In genomic region chr3:196640501-196640968, GRCh38 we compare ENCODE assay signal across 9 cellular contexts. TPM values are rescaled to one million over a fixed set of nuclear protein-coding genes. Genes with fewer than 3 reads are reported as not detected.
DNase-seq lines count a peak whose midpoint lies in the region; ATAC-seq, FAIRE-seq and TF ChIP-seq lines count a peak whose summit lies in the region.
"Had no signal": no experiment of that assay in that cellular context is flagged by ENCODE, and none has a peak within 500 bp of the region (broad histone marks: within the 10 kb centered on the region; RNA-seq: fewer than 3 reads in every experiment).

No MANE protein-coding gene starts in this region.

- ATAC-seq in HepG2, result no peak
- no peak for ATAC-seq in HG03135 (IDR thresholded peaks at IDR 0.05; ENCODE audit: unreplicated experiment)

- H4K20me1 ChIP-seq in HepG2 (ENCODE audit: insufficient read depth, low read length), result no peaks in the 10 kb centered on the region

- FAIRE-seq in HepG2 (lab: Jason Lieb, UNC) (no peak), H54 (lab: Jason Lieb, UNC) (no peak)

- intact Hi-C loops in HepG2 (cut with micrococcal nuclease; ENCODE audit: unreplicated experiment), result no loop called here
- intact Hi-C loops in uterus (cut with DNase I; ENCODE audit: low total_unique reads), result no loop called here

- peak overlapping the region in 1 of 2 donors; percentile 40 for H3K9ac ChIP-seq in liver (ENCODE audit: low read depth in 1 of 2, low read length in 2 of 2)
- H3K9ac ChIP-seq in HepG2 (ENCODE audit: insufficient read depth, low read depth, low read length), result no peak overlapping the region

- no peak overlapping the region for H2AFZ ChIP-seq in HepG2 (ENCODE audit: low read length)

- CTCF ChIA-PET in HepG2 (lab: Yijun Ruan, JAX; ENCODE audit: low intra/inter-chr PET ratio, low total read pairs), result no interaction called here

- H3K4me2 ChIP-seq in HepG2 (ENCODE audit: low read depth, low read length), result no peak overlapping the region

- peak overlapping the region; percentile 9 to 68 for H3K27ac ChIP-seq in liver (ENCODE audit: low read depth in 1 of 2, low read length in 2 of 2)
- no peak overlapping the region for H3K27ac ChIP-seq in HepG2 (ENCODE audit: extremely low read length, insufficient read depth, low read length)
- peak overlapping the region; percentile 53 for H3K27ac ChIP-seq in layer of hippocampus (ENCODE audit: low read depth, low read length)
- peak overlapping the region; percentile 52 to 55 for H3K27ac ChIP-seq in uterus

- DNase-seq in HepG2 (ENCODE audit: low spot score) (no peak), uterus (no peak), H54 (ENCODE audit: insufficient read length, low spot score) (no peak), middle frontal gyrus (ENCODE audit: extremely low spot score, low spot score) (no peak)
- DNase-seq in activated T-cell treated with anti-CD3 and anti-CD28 coated beads, Interleukin-2, amount 50 U/mL, for 48 hours, result peak; percentile 57 to 59

- H3K4me1 ChIP-seq in liver (ENCODE audit: control insufficient read depth in 4 of 4, insufficient read depth in 4 of 4, low read length in 3 of 4) (peaks cover 0 to 5% (median 2%) of the 10 kb centered on the region in 4 donors), HepG2 (ENCODE audit: insufficient read depth, low read length) (peaks cover 19% of the 10 kb centered on the region), uterus (no peaks in the 10 kb centered on the region)

- no TSS peak for BruUV-seq in HepG2 (replicated peaks; lab: Mats Ljungman, UMichigan)

- 61% methylated on average over 20 of the region's 20 CpGs for WGBS in liver
- WGBS in HepG2 (ENCODE audit: low lambda C conversion rate), result 74% methylated on average over 13 of the region's 20 CpGs

- POLR2A ChIA-PET in HepG2 (lab: Yijun Ruan, JAX), result no interaction called here

- H3K4me3 ChIP-seq in liver (ENCODE audit: low read depth in 1 of 3, low read length in 3 of 3), result peak overlapping the region; percentile 0 to 57 (median 40)
- no peak overlapping the region for H3K4me3 ChIP-seq in HepG2 (replicated peaks in 1 of 3; ENCODE audit: insufficient read depth in 1 of 3, low read depth in 2 of 3, low read length in 3 of 3)
- H3K4me3 ChIP-seq in uterus, result peak overlapping the region in 1 of 2 donors; percentile 4

- in situ Hi-C loops in HepG2 (cut with HindIII; ENCODE audit: extremely low pct_ligation_motif_present, low pct_unique_long_range_greater_than_20kb), result no loop called here

- peaks cover 0 to 5% (median 0%) of the 10 kb centered on the region in 4 donors for H3K27me3 ChIP-seq in liver (ENCODE audit: control insufficient read depth in 4 of 4, insufficient read depth in 4 of 4, low read length in 3 of 4)
- H3K27me3 ChIP-seq in HepG2 (ENCODE audit: control insufficient read depth in 1 of 2, insufficient read depth in 2 of 2, low read length in 2 of 2), result peaks cover 14 to 66% of the 10 kb centered on the region in 2 experiments
- H3K27me3 ChIP-seq in layer of hippocampus (ENCODE audit: control insufficient read depth, insufficient read depth, low read length), result no peaks in the 10 kb centered on the region
- H3K27me3 ChIP-seq in uterus, result no peaks in the 10 kb centered on the region

- no peaks in the 10 kb centered on the region for H3K9me3 ChIP-seq in liver (ENCODE audit: control insufficient read depth in 4 of 4, low read length in 3 of 4)
- no peaks in the 10 kb centered on the region for H3K9me3 ChIP-seq in HepG2 (ENCODE audit: low read length)
- H3K9me3 ChIP-seq in uterus, result no peaks in the 10 kb centered on the region

- no peak for TF ChIP-seq CTCF in liver (IDR thresholded peaks at IDR 0.05; ENCODE audit: low read depth, low read length, missing input control)
- TF ChIP-seq CTCF in HepG2 (CRISPR knock-in tag; IDR thresholded peaks at IDR 0.05), result no peak
- no peak for TF ChIP-seq CTCF in uterus (IDR thresholded peaks at IDR 0.05)

- TF ChIP-seq POLR2A in HepG2 (IDR thresholded peaks at IDR 0.05; ENCODE audit: insufficient read depth in 1 of 2, low read depth in 2 of 2, low read length in 2 of 2) (no peak), uterus (IDR thresholded peaks at IDR 0.05) (no peak), H54 (IDR thresholded peaks at IDR 0.05; ENCODE audit: low read depth, low read length) (no peak)

- TF ChIP-seq RAD21 in liver (IDR thresholded peaks at IDR 0.05), result no peak
- TF ChIP-seq RAD21 in HepG2 (CRISPR knock-in tag; IDR thresholded peaks at IDR 0.05), result no peak

- no peaks in the 10 kb centered on the region for H3K36me3 ChIP-seq in liver (ENCODE audit: control insufficient read depth in 4 of 4, insufficient read depth in 3 of 4, low read depth in 1 of 4, low read length in 3 of 4)
- H3K36me3 ChIP-seq in HepG2 (replicated peaks in 1 of 2; ENCODE audit: control insufficient read depth in 1 of 2, insufficient read depth in 2 of 2, low read length in 2 of 2), result no peaks in the 10 kb centered on the region
- H3K36me3 ChIP-seq in uterus, result no peaks in the 10 kb centered on the region

- no peaks in the 10 kb centered on the region for H3K79me2 ChIP-seq in HepG2 (ENCODE audit: insufficient read depth, low read length)

- TF ChIP-seq EP300 in HepG2 (IDR thresholded peaks at IDR 0.05; ENCODE audit: low read depth in 2 of 2, low read length in 2 of 2) (no peak), HepG2 (CRISPR knock-in tag; IDR thresholded peaks at IDR 0.05; ENCODE audit: borderline replicate concordance) (no peak)

TF ChIP-seq in liver, 16 proteins besides CTCF, POLR2A, EP300 and RAD21 (continues in another document):
- TF ChIP-seq ZBTB33 (IDR thresholded peaks at IDR 0.05) (no peak), MAX (IDR thresholded peaks at IDR 0.05) (no peak), TAF1 (conservative IDR thresholded peaks at IDR 0.05) (no peak), HNF4G (IDR thresholded peaks at IDR 0.05) (no peak)

TF ChIP-seq in HepG2, 621 proteins besides CTCF, POLR2A, EP300 and RAD21 (continues in another document):
- TF ChIP-seq ZNF724P (CRISPR knock-in tag; IDR thresholded peaks at IDR 0.05; ENCODE audit: borderline replicate concordance), result no peak
- TF ChIP-seq TGIF2 (CRISPR knock-in tag; IDR thresholded peaks at IDR 0.05), result no peak
- TF ChIP-seq ZFYVE20 (CRISPR knock-in tag; IDR thresholded peaks at IDR 0.05; ENCODE audit: borderline replicate concordance, low read depth), result no peak
- TF ChIP-seq TRIM22 (IDR thresholded peaks at IDR 0.05), result no peak
- TF ChIP-seq POGZ (CRISPR knock-in tag; IDR thresholded peaks at IDR 0.05), result no peak
- TF ChIP-seq CSRNP2 (CRISPR knock-in tag; conservative IDR thresholded peaks at IDR 0.05; ENCODE audit: low read depth), result no peak
- no peak for TF ChIP-seq NCOA2 (CRISPR knock-in tag; IDR thresholded peaks at IDR 0.05)

RNA-seq across cellular contexts. Expression of gene NRROS, which starts 1.0 kb away (rescaled TPM):
- total RNA-seq in liver (1 to 10 TPM; 2.7 to 9.2 TPM), HepG2 (2016; rRNA removed; fragmentation: Illumina TruSeq; extraction: Trizol) (not detected in 2 replicates), uterus (10 to 100 TPM in 1 of 4 donors, 1 to 10 TPM in 3; 6.5 to 36.8 (median 7.6) TPM)
- polyA plus RNA-seq in liver (1 to 10 TPM in 1 of 2 donors, under 1 TPM in 1; 0.82 to 3.4 TPM), HepG2 (2011; rRNA removed) (not detected in 2 replicates)
- not detected in 2 replicates for total RNA-seq in HepG2 (2016; cell fraction: cytosol; rRNA removed; fragmentation: Illumina TruSeq; extraction: Trizol; ENCODE audit: low read depth)
- not detected in 2 replicates for total RNA-seq in HepG2 (2016; cell fraction: insoluble cytoplasmic fraction; rRNA removed; fragmentation: Illumina TruSeq; extraction: Trizol)
- not detected in 2 replicates for total RNA-seq in HepG2 (2016; cell fraction: membrane; rRNA removed; fragmentation: Illumina TruSeq; extraction: Trizol)
- not detected in 2 replicates for total RNA-seq in HepG2 (2016; cell fraction: nucleus; rRNA removed; fragmentation: Illumina TruSeq; extraction: Trizol)
- not detected in 2 replicates for polyA plus RNA-seq in HepG2 (2011; cell fraction: cytosol; rRNA removed)
- not detected in 2 replicates for polyA plus RNA-seq in HepG2 (2011; cell fraction: nucleus; rRNA removed)
- not detected in 2 replicates for polyA plus RNA-seq in HepG2 (2012)
- polyA plus RNA-seq in HepG2 (2016; cell fraction: cytosol; fragmentation: Illumina TruSeq; extraction: Trizol; ENCODE audit: low read depth), result not detected in 2 replicates
- not detected in 2 replicates for polyA plus RNA-seq in HepG2 (2016; cell fraction: insoluble cytoplasmic fraction; fragmentation: Illumina TruSeq; extraction: Trizol; ENCODE audit: low read depth)
- polyA plus RNA-seq in HepG2 (2016; cell fraction: membrane; fragmentation: Illumina TruSeq; extraction: Trizol; ENCODE audit: low read depth), result not detected in 2 replicates
- polyA plus RNA-seq in HepG2 (2016; cell fraction: nucleus; fragmentation: Illumina TruSeq; extraction: Trizol; ENCODE audit: insufficient read depth, low read depth), result not detected in 2 replicates
- not detected in 2 replicates for polyA minus RNA-seq in HepG2 (2011; rRNA and poly(A)+ RNA removed; ENCODE audit: low replicate concordance)
- not detected in 2 replicates for polyA minus RNA-seq in HepG2 (2011; cell fraction: cytosol; rRNA and poly(A)+ RNA removed)
- not detected in 2 replicates for polyA minus RNA-seq in HepG2 (2011; cell fraction: nucleus; rRNA and poly(A)+ RNA removed)
- polyA plus RNA-seq: smooth muscle cell had no signal

Comparison
In these comparisons a context has a peak if more than half of its experiments do, and no peak if none do; other contexts are left out.
1. H3K4me3 ChIP-seq: peak in liver (3 of 3); none in HepG2 (0 of 3).
2. DNase-seq: peak in activated T-cell treated with anti-CD3 and anti-CD28 coated beads, Interleukin-2, amount 50 U/mL, for 48 hours (2 of 2); none in HepG2 (single experiment), uterus (0 of 2), H54 (single experiment) and middle frontal gyrus (single experiment).